ENCODE assay signal across 2 cellular contexts in genomic region chr13:113895436-113895835, GRCh38.
TF ChIP-seq lines count a peak whose summit lies in the region.

No MANE protein-coding gene starts in this region.

TF ChIP-seq in SK-N-SH, 30 proteins besides CTCF, POLR2A, EP300 and RAD21 (continued from another document):
- TF ChIP-seq SMC3 (IDR thresholded peaks at IDR 0.05; ENCODE audit: low read depth, low read length): no peak

TF ChIP-seq in SK-N-SH treated with all-trans-retinoic acid at 6 μM for 48 hours, 23 proteins besides CTCF, POLR2A, EP300 and RAD21 (continued from another document):
- no peak for TF ChIP-seq TSHZ2 (CRISPR knock-in tag; IDR thresholded peaks at IDR 0.05)
- TF ChIP-seq ZFP30 (CRISPR knock-in tag; IDR thresholded peaks at IDR 0.05): no peak
- TF ChIP-seq POU6F1 (CRISPR knock-in tag; IDR thresholded peaks at IDR 0.05; ENCODE audit: borderline replicate concordance, low read depth): no peak
- TF ChIP-seq CSRNP3 (CRISPR knock-in tag; IDR thresholded peaks at IDR 0.05): no peak
- TF ChIP-seq TCF4 (CRISPR knock-in tag; IDR thresholded peaks at IDR 0.05; ENCODE audit: borderline replicate concordance): no peak
- TF ChIP-seq ZNF565 (CRISPR knock-in tag; conservative IDR thresholded peaks at IDR 0.05; ENCODE audit: low read depth): no peak
- no peak for TF ChIP-seq SNAI2 (CRISPR knock-in tag; IDR thresholded peaks at IDR 0.05)
- no peak for TF ChIP-seq GLIS3 (CRISPR knock-in tag; IDR thresholded peaks at IDR 0.05)
- TF ChIP-seq OSR1 (CRISPR knock-in tag; IDR thresholded peaks at IDR 0.05): no peak
- TF ChIP-seq CREB5 (CRISPR knock-in tag; IDR thresholded peaks at IDR 0.05; ENCODE audit: low read depth): no peak
- TF ChIP-seq ZNF70 (CRISPR knock-in tag; IDR thresholded peaks at IDR 0.05): no peak
- no peak for TF ChIP-seq ISL1 (CRISPR knock-in tag; IDR thresholded peaks at IDR 0.05)
- TF ChIP-seq ARNTL (CRISPR knock-in tag; IDR thresholded peaks at IDR 0.05; ENCODE audit: borderline replicate concordance, low read depth): no peak
- TF ChIP-seq ZFP3 (CRISPR knock-in tag; IDR thresholded peaks at IDR 0.05): no peak
- TF ChIP-seq CSDC2 (CRISPR knock-in tag; IDR thresholded peaks at IDR 0.05): no peak
- TF ChIP-seq BACH2 (CRISPR knock-in tag; IDR thresholded peaks at IDR 0.05; ENCODE audit: borderline replicate concordance): no peak
